ENCODE assay signal across 20 cellular contexts in genomic region chr11:85772700-85773099, GRCh38. TPM values are rescaled to one million over a fixed set of nuclear protein-coding genes. Genes with fewer than 3 reads are reported as not detected.
DNase-seq lines count a peak whose midpoint lies in the region; ATAC-seq and TF ChIP-seq lines count a peak whose summit lies in the region.
"Had no signal": no experiment of that assay in that cellular context is flagged by ENCODE, and none has a peak within 500 bp of the region (broad histone marks: within the 10 kb centered on the region; RNA-seq: fewer than 3 reads in every experiment).

No MANE protein-coding gene starts in this region.

- no peaks in the 10 kb centered on the region for H3K27me3 Mint-ChIP-seq in osteocyte (ENCODE audit: unreplicated experiment)
- no peaks in the 10 kb centered on the region for H3K27me3 Mint-ChIP-seq in activated naive CD4-positive, alpha-beta T cell treated with anti-CD3 and anti-CD28 coated beads for 36 hours (ENCODE audit: low read depth)
- H3K27me3 Mint-ChIP-seq: activated naive CD4-positive, alpha-beta T cell treated with anti-CD3 and anti-CD28 coated beads, Interleukin-2, amount 10 ng/mL, durations not matched to agents 7 days and 5 days had no signal

- peaks cover 28% of the 10 kb centered on the region for H3K4me1 Mint-ChIP-seq in osteocyte (ENCODE audit: unreplicated experiment)
- peaks cover 36% of the 10 kb centered on the region for H3K4me1 Mint-ChIP-seq in activated naive CD4-positive, alpha-beta T cell treated with anti-CD3 and anti-CD28 coated beads for 36 hours (ENCODE audit: low read depth)

- H3K4me3 Mint-ChIP-seq in osteocyte (ENCODE audit: unreplicated experiment), result no peak overlapping the region
- no peak overlapping the region for H3K4me3 Mint-ChIP-seq in activated naive CD4-positive, alpha-beta T cell treated with anti-CD3 and anti-CD28 coated beads for 36 hours
- H3K4me3 Mint-ChIP-seq: activated naive CD4-positive, alpha-beta T cell treated with anti-CD3 and anti-CD28 coated beads, Interleukin-2, amount 10 ng/mL, durations not matched to agents 7 days and 5 days; endodermal cell; T-helper 2 cell treated with Interferon-gamma antibody and Interleukin-4, amounts not matched to agents 5 μg/mL and 100 μg/mL, for 36 hours had no signal

- peak overlapping the region; percentile 80 for H3K27ac Mint-ChIP-seq in osteocyte (ENCODE audit: unreplicated experiment)
- no peak overlapping the region for H3K27ac Mint-ChIP-seq in activated naive CD4-positive, alpha-beta T cell treated with anti-CD3 and anti-CD28 coated beads for 36 hours
- H3K27ac Mint-ChIP-seq: activated naive CD4-positive, alpha-beta T cell treated with anti-CD3 and anti-CD28 coated beads, Interleukin-2, amount 10 ng/mL, durations not matched to agents 7 days and 5 days; endodermal cell; T-helper 2 cell treated with Interferon-gamma antibody and Interleukin-4, amounts not matched to agents 5 μg/mL and 100 μg/mL, for 36 hours had no signal

- DNase-seq in AG10803 (ENCODE audit: low read depth) (peak; percentile 86), RPMI7951 (ENCODE audit: low read depth) (peak; percentile 43), fibroblast of villous mesenchyme (ENCODE audit: low read depth) (peak; percentile 77), osteocyte (ENCODE audit: extremely low spot score, unreplicated experiment) (no peak), NCI-H1105 (lab: John Stamatoyannopoulos, UW) (no peak), NCI-H1092 (lab: John Stamatoyannopoulos, UW) (no peak)
- DNase-seq in activated naive CD4-positive, alpha-beta T cell treated with anti-CD3 and anti-CD28 coated beads for 36 hours, result no peak
- DNase-seq: activated CD4-positive, CD25-positive, alpha-beta regulatory T cell treated with anti-CD3 and anti-CD28 coated beads, Interleukin-2, amount 50 U/mL, for 72 hours; activated CD8-positive, alpha-beta memory T cell treated with anti-CD3 and anti-CD28 coated beads, Interleukin-2, amount 50 U/mL, for 4 hours; activated naive CD4-positive, alpha-beta T cell treated with anti-CD3 and anti-CD28 coated beads, Interleukin-2, amount 10 ng/mL, durations not matched to agents 7 days and 5 days; BE2C; endodermal cell; immature natural killer cell; KBM-7; NCI-H1417; ovary; stimulated activated naive CD8-positive, alpha-beta T cell treated with anti-CD3 and anti-CD28 coated beads, Interleukin-15, Interleukin-2, amounts not matched to agents 100 U/mL and 50 U/mL, for 24 hours had no signal

- H3K36me3 Mint-ChIP-seq in osteocyte (ENCODE audit: unreplicated experiment), result no peaks in the 10 kb centered on the region
- no peaks in the 10 kb centered on the region for H3K36me3 Mint-ChIP-seq in activated naive CD4-positive, alpha-beta T cell treated with anti-CD3 and anti-CD28 coated beads for 36 hours (ENCODE audit: low read depth)

- no peak for TF ChIP-seq CTCF in AG10803 (conservative IDR thresholded peaks at IDR 0.05; ENCODE audit: low read length)
- no peak for TF ChIP-seq CTCF in fibroblast of villous mesenchyme (IDR thresholded peaks at IDR 0.05; ENCODE audit: insufficient read depth, low read depth, low read length)
- TF ChIP-seq CTCF in osteocyte (IDR thresholded peaks at IDR 0.05), result no peak

- no peak for ATAC-seq in GM19351 (IDR thresholded peaks at IDR 0.05; ENCODE audit: unreplicated experiment)
- ATAC-seq: stimulated activated naive CD8-positive, alpha-beta T cell treated with anti-CD3 and anti-CD28 coated beads, Interleukin-15, Interleukin-2, amounts not matched to agents 100 U/mL and 50 U/mL, for 24 hours had no signal

- intact Hi-C loops in activated naive CD4-positive, alpha-beta T cell treated with anti-CD3 and anti-CD28 coated beads for 36 hours (cut with micrococcal nuclease), result no loop called here

- H3K9me3 Mint-ChIP-seq in osteocyte (ENCODE audit: unreplicated experiment), result peaks cover 15% of the 10 kb centered on the region
- peaks cover 6% of the 10 kb centered on the region for H3K9me3 Mint-ChIP-seq in activated naive CD4-positive, alpha-beta T cell treated with anti-CD3 and anti-CD28 coated beads for 36 hours
- H3K9me3 Mint-ChIP-seq: immature natural killer cell had no signal

- CTCF ChIA-PET in activated naive CD4-positive, alpha-beta T cell treated with anti-CD3 and anti-CD28 coated beads for 36 hours (lab: Charles Lee), result no interaction called here

- no peak overlapping the region for H3K4me3 ChIP-seq in AG10803 (ENCODE audit: low read length)
- no peak overlapping the region for H3K4me3 ChIP-seq in fibroblast of villous mesenchyme (ENCODE audit: low read depth, low read length)
- H3K4me3 ChIP-seq: ovary, vagina had no signal

RNA-seq across cellular contexts. Expression of gene SYTL2, which starts 38.2 kb away (rescaled TPM):
- total RNA-seq in RPMI7951 (2014; rRNA removed; shearing (Covaris generic)), result 57.0 and 66.0 TPM in 2 replicates
- total RNA-seq in fibroblast of villous mesenchyme (10.8 and 28.3 TPM in 2 replicates), osteocyte (4.0 and 5.1 TPM in 2 replicates)
- total RNA-seq in activated naive CD4-positive, alpha-beta T cell treated with anti-CD3 and anti-CD28 coated beads for 36 hours, result 10 to 100 TPM; 13.8 to 13.9 TPM

Comparison
In these comparisons a context has a peak if more than half of its experiments do, and no peak if none do; other contexts are left out.
1. DNase-seq: peak in AG10803 (single experiment), RPMI7951 (single experiment) and fibroblast of villous mesenchyme (single experiment); none in osteocyte (single experiment), NCI-H1105 (single experiment), NCI-H1092 (single experiment) and activated naive CD4-positive, alpha-beta T cell treated with anti-CD3 and anti-CD28 coated beads for 36 hours (single experiment).